In the genomic region with DNA sequence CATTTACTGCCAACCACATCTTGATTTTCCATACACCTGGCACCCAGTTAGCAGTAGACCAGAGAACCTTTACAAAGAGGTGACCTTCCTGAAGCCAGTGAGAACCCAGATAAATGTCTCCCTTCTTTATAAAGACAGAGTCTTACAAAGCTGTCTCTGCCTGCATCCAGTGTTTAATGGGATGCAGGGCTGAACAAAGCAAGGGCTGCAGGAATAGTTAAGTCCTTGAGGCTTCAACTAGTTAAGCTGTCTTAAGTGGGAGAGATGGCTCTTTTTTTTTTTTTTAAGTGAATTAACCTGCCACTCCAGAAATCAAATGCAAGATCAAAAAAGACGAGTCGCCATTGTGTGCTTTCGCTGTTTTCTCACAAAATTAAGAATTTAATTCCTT, we compare ENCODE assay signal across 8 cellular contexts. TPM values are rescaled to one million over a fixed set of nuclear protein-coding genes. Genes with fewer than 3 reads are reported as not detected.
A peak's percentile ranks its signal among the peaks of the same experiment; 100 is the strongest.
DNase-seq lines count a peak whose midpoint lies in the region; TF ChIP-seq lines count a peak whose summit lies in the region.

No MANE protein-coding gene starts in this region.

- H3K27ac ChIP-seq in SJSA1 (0 out of 2 replicates have a peak overlapping the region, but pooled peaks have one; percentile 95), esophagus squamous epithelium (peak overlapping the region in 2 of 4 donors; percentile 92 to 97), rectal smooth muscle tissue (ENCODE audit: low read depth, low read length) (no peak overlapping the region)

- DNase-seq in GM06990 (ENCODE audit: extremely low read depth, insufficient read length) (no peak), SJSA1 (ENCODE audit: low read depth in 1 of 2, low spot score in 2 of 2) (no peak), esophagus squamous epithelium (lab: John Stamatoyannopoulos, UW) (no peak), HUDEP-2 (lab: John Stamatoyannopoulos, UW; ENCODE audit: unreplicated experiment in 76 of 76) (no peak), NOMO-1 treated with dmso at 0.1 percent for 144 hours (lab: John Stamatoyannopoulos, UW; ENCODE audit: unreplicated experiment) (no peak), inferior parietal cortex (ENCODE audit: extremely low spot score) (no peak), NCI-H1417 treated with DMSO at 0.1 percent for 48 hours (lab: John Stamatoyannopoulos, UW) (no peak)

- no peak for TF ChIP-seq CTCF in GM06990 (IDR thresholded peaks at IDR 0.05; ENCODE audit: insufficient read depth, low read length, poor library complexity, severe bottlenecking)
- TF ChIP-seq CTCF in esophagus squamous epithelium (IDR thresholded peaks at IDR 0.05): no peak

- peak overlapping the region; percentile 87 for H3K4me3 ChIP-seq in GM06990 (replicated peaks; ENCODE audit: low read depth, low read length)
- peak overlapping the region; percentile 76 for H3K4me3 ChIP-seq in SJSA1
- H3K4me3 ChIP-seq in esophagus squamous epithelium: peak overlapping the region; percentile 70 to 95 (median 78)
- H3K4me3 ChIP-seq in rectal smooth muscle tissue (ENCODE audit: low read length): peak overlapping the region; percentile 73

- H3K36me3 ChIP-seq in GM06990 (ENCODE audit: control insufficient read depth, insufficient read depth, low read length) (no peaks in the 10 kb centered on the region; the same call in 1 of the 2 replicates), SJSA1 (peaks cover 53% of the 10 kb centered on the region), esophagus squamous epithelium (no peaks in the 10 kb centered on the region), rectal smooth muscle tissue (ENCODE audit: control insufficient read depth, insufficient read depth, low read length) (no peaks in the 10 kb centered on the region)

- WGBS in esophagus squamous epithelium, 2 donors: 74 to 95% methylated on average over 3 of the region's 3 CpGs

- intact Hi-C loops in esophagus squamous epithelium (cut with DNase I): loop anchor here (10.0 kb wide), 1 partner anchor 441 kb away; the partner anchor contains the start of gene GNAI3

- no peaks in the 10 kb centered on the region for H3K27me3 ChIP-seq in GM06990 (replicated peaks; ENCODE audit: control insufficient read depth, insufficient read depth, low read length)
- H3K27me3 ChIP-seq in SJSA1 (replicated peaks): no peaks in the 10 kb centered on the region
- no peaks in the 10 kb centered on the region for H3K27me3 ChIP-seq in esophagus squamous epithelium
- H3K27me3 ChIP-seq in rectal smooth muscle tissue (ENCODE audit: control insufficient read depth, insufficient read depth, low read length): no peaks in the 10 kb centered on the region

- TF ChIP-seq POLR2A in esophagus squamous epithelium (IDR thresholded peaks at IDR 0.05): no peak

- H3K9me3 ChIP-seq in SJSA1 (replicated peaks) (no peaks in the 10 kb centered on the region), esophagus squamous epithelium (no peaks in the 10 kb centered on the region)

- H3K4me1 ChIP-seq in SJSA1 (replicated peaks): peaks cover 31% of the 10 kb centered on the region
- peaks cover 23 to 72% (median 46%) of the 10 kb centered on the region in 3 donors for H3K4me1 ChIP-seq in esophagus squamous epithelium
- peaks cover 19% of the 10 kb centered on the region for H3K4me1 ChIP-seq in rectal smooth muscle tissue (ENCODE audit: control insufficient read depth, insufficient read depth, low read length)

- H3K9ac ChIP-seq in rectal smooth muscle tissue (ENCODE audit: low read length): peak overlapping the region; percentile 74

RNA-seq across cellular contexts. Expression of gene AHCYL1, which starts 1.5 kb away (rescaled TPM):
- total RNA-seq in SJSA1 (2014; rRNA removed; shearing (Covaris generic)): 28.9 and 44.9 TPM in 2 replicates
- total RNA-seq in esophagus squamous epithelium: 10 to 100 TPM; 49.7 to 60.3 (median 53.0) TPM

RNA-seq across cellular contexts. Expression of gene STRIP1, which starts 48.4 kb away (rescaled TPM):
- total RNA-seq in SJSA1 (2014; rRNA removed; shearing (Covaris generic)): 27.5 and 31.6 TPM in 2 replicates
- total RNA-seq in esophagus squamous epithelium: 10 to 100 TPM; 25.9 to 44.4 (median 34.8) TPM
